ENCODE assay signal across 8 cellular contexts in genomic region chr5:66987949-66988838, GRCh38.
A peak's percentile ranks its signal among the peaks of the same experiment; 100 is the strongest.
DNase-seq lines count a peak whose midpoint lies in the region; FAIRE-seq and TF ChIP-seq lines count a peak whose summit lies in the region.

No MANE protein-coding gene starts in this region.

- CTCF ChIA-PET in activated naive CD4-positive, alpha-beta T cell treated with anti-CD3 and anti-CD28 coated beads, Interleukin-2, amount 10 ng/mL, durations not matched to agents 7 days and 5 days (lab: Charles Lee): interaction anchor here (0.7 to 1.7 kb wide), 11 partner anchors 8 to 226 kb away, joined by 3 to 7 read pairs (median 3); no protein-coding TSS in a partner anchor

- peak; percentile 34 for FAIRE-seq in TTC549 (lab: Jason Lieb, UNC)

- H2AFZ ChIP-seq in smooth muscle cell (ENCODE audit: low read depth): no peak overlapping the region

- no peaks in the 10 kb centered on the region for H3K36me3 ChIP-seq in smooth muscle cell (ENCODE audit: low read depth)

- H3K27ac ChIP-seq in smooth muscle cell (ENCODE audit: low read depth): no peak overlapping the region

- H3K79me2 ChIP-seq in smooth muscle cell (ENCODE audit: low read depth): no peaks in the 10 kb centered on the region

- H3K9me3 ChIP-seq in smooth muscle cell (replicated peaks; ENCODE audit: low read depth): no peaks in the 10 kb centered on the region

- no peak overlapping the region for H3K4me3 Mint-ChIP-seq in activated naive CD4-positive, alpha-beta T cell treated with anti-CD3 and anti-CD28 coated beads, Interleukin-2, amount 10 ng/mL, durations not matched to agents 7 days and 5 days

- 41% methylated on average over 3 of the region's 3 CpGs for WGBS in smooth muscle cell (ENCODE audit: low lambda C conversion rate)

- DNase-seq in AG09319 (ENCODE audit: extremely low read depth, low read depth) (no peak), glomerular visceral epithelial cell (ENCODE audit: extremely low spot score) (peak; percentile 45), smooth muscle cell (lab: John Stamatoyannopoulos, UW; ENCODE audit: unreplicated experiment) (no peak)
- peak; percentile 26 for DNase-seq in Jurkat, Clone E6-1 (ENCODE audit: low read depth, low spot score)
- no peak for DNase-seq in activated naive CD4-positive, alpha-beta T cell treated with anti-CD3 and anti-CD28 coated beads, Interleukin-2, amount 10 ng/mL, durations not matched to agents 7 days and 5 days
- no peak for DNase-seq in stimulated activated CD4-positive, alpha-beta T cell treated with anti-CD3 and anti-CD28 coated beads, Interleukin-4, amount 100 ng/mL, for 1 hour

- no peaks in the 10 kb centered on the region for H3K27me3 ChIP-seq in smooth muscle cell (ENCODE audit: low read depth)

- no peaks in the 10 kb centered on the region for H3K4me1 ChIP-seq in smooth muscle cell (ENCODE audit: low read depth)

- no peak overlapping the region for H3K27ac Mint-ChIP-seq in activated naive CD4-positive, alpha-beta T cell treated with anti-CD3 and anti-CD28 coated beads, Interleukin-2, amount 10 ng/mL, durations not matched to agents 7 days and 5 days

- H3K9ac ChIP-seq in smooth muscle cell (ENCODE audit: low read depth): no peak overlapping the region

- no peaks in the 10 kb centered on the region for H3K9me3 Mint-ChIP-seq in activated naive CD4-positive, alpha-beta T cell treated with anti-CD3 and anti-CD28 coated beads, Interleukin-2, amount 10 ng/mL, durations not matched to agents 7 days and 5 days

- no peaks in the 10 kb centered on the region for H3K36me3 Mint-ChIP-seq in activated naive CD4-positive, alpha-beta T cell treated with anti-CD3 and anti-CD28 coated beads, Interleukin-2, amount 10 ng/mL, durations not matched to agents 7 days and 5 days

- H3F3A ChIP-seq in smooth muscle cell (ENCODE audit: low read depth): no peaks in the 10 kb centered on the region

- H3K27me3 Mint-ChIP-seq in activated naive CD4-positive, alpha-beta T cell treated with anti-CD3 and anti-CD28 coated beads, Interleukin-2, amount 10 ng/mL, durations not matched to agents 7 days and 5 days: peaks cover 6% of the 10 kb centered on the region

- H3K4me2 ChIP-seq in smooth muscle cell: no peak overlapping the region

- H3K4me1 Mint-ChIP-seq in activated naive CD4-positive, alpha-beta T cell treated with anti-CD3 and anti-CD28 coated beads, Interleukin-2, amount 10 ng/mL, durations not matched to agents 7 days and 5 days: peaks cover 9% of the 10 kb centered on the region

- no peak overlapping the region for H3K4me3 ChIP-seq in GM12875 (ENCODE audit: low read depth, low read length)
- no peak overlapping the region for H3K4me3 ChIP-seq in Jurkat, Clone E6-1 (ENCODE audit: low read length)
- H3K4me3 ChIP-seq in smooth muscle cell: no peak overlapping the region

- TF ChIP-seq CTCF in AG09319 (IDR thresholded peaks at IDR 0.05; ENCODE audit: low read depth, low read length): peak; percentile 81
- TF ChIP-seq CTCF in GM12875 (IDR thresholded peaks at IDR 0.05; ENCODE audit: borderline replicate concordance, insufficient read depth, low read depth, low read length): peak; percentile 50; the same call in 1 of the 2 replicates
- TF ChIP-seq CTCF in smooth muscle cell (IDR thresholded peaks at IDR 0.05; ENCODE audit: borderline replicate concordance, insufficient read depth, poor library complexity, severe bottlenecking): peak; percentile 77

- H4K20me1 ChIP-seq in smooth muscle cell (ENCODE audit: low read depth): no peaks in the 10 kb centered on the region

Comparison
In these comparisons a context has a peak if more than half of its experiments do, and no peak if none do; other contexts are left out.
1. DNase-seq: peak in Jurkat, Clone E6-1 (single experiment) and glomerular visceral epithelial cell (single experiment); none in AG09319 (single experiment), smooth muscle cell (single experiment), activated naive CD4-positive, alpha-beta T cell treated with anti-CD3 and anti-CD28 coated beads, Interleukin-2, amount 10 ng/mL, durations not matched to agents 7 days and 5 days (single experiment) and stimulated activated CD4-positive, alpha-beta T cell treated with anti-CD3 and anti-CD28 coated beads, Interleukin-4, amount 100 ng/mL, for 1 hour (single experiment).
2. Peak in every context shown above with its lines, with median percentiles within 50 percentile points of each other: CTCF ChIP-seq.